Comparison of ENCODE assay signal across 1 cellular context in the genomic region with DNA sequence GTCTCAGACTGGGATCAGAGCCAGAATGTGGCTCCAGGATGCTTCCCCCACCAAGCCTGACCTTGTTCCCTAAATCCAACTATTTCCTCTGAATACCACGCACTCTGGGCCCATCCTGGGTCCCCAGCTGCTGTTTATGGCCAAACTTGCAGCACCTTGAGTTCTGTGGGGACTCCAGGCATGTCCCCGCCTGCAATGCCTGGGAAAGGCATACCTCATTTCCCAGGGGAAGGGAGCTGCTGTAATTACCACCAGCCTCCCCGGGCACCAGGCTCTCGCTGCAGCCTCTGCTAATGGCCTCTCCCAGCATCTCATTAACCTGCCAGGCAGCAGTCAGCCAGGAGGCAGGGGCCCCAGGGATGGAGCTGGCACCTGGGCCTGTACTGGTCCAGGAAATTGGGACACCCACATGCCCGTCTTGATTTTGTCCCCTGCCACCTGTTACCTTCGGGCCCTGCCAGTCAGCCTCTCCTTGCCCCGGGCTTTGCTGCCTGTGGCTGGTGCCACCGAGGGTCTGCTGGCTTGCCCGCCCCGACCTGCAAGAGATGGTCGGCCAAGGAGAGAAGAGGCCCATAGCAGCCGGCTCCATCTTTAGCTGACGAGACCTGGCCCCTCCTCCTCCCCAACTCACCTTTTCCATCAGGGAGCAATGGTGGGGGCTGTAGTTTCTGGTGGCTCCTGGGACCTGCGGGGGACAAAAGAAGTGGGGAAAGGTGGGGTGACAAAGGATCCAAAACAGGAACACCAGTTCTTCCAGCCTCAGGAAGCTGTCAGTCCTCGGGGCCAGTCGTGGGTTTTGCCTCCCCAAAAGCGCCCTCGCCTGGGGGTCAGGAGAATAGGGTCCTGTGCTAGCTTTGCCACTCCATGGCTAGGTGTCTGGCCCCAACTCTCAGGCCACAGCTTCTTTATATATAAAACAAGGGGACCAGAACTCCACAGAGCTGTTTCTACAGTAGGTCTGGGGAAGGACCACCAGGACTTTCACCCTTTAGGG.
TF ChIP-seq lines count a peak whose summit lies in the region.

No MANE protein-coding gene starts in this region.

TF ChIP-seq in GM12878, 131 proteins besides CTCF, POLR2A, EP300 and RAD21:
- no peak for TF ChIP-seq HDGF (IDR thresholded peaks at IDR 0.05)
- TF ChIP-seq SUZ12 (IDR thresholded peaks at IDR 0.05; ENCODE audit: unreplicated experiment): no peak
- TF ChIP-seq HDAC6 (IDR thresholded peaks at IDR 0.05; ENCODE audit: unreplicated experiment): no peak
- no peak for TF ChIP-seq ZZZ3 (IDR thresholded peaks at IDR 0.05; ENCODE audit: control insufficient read depth, insufficient read length, low read depth)
- peak; percentile 24; the same call in 1 of the 2 replicates for TF ChIP-seq SMC3 (IDR thresholded peaks at IDR 0.05; ENCODE audit: borderline replicate concordance, low read length)
